ENCODE assay signal across 13 cellular contexts in genomic region chr14:22566845-22567244, GRCh38. TPM values are rescaled to one million over a fixed set of nuclear protein-coding genes. Genes with fewer than 3 reads are reported as not detected.
DNase-seq lines count a peak whose midpoint lies in the region; ATAC-seq and TF ChIP-seq lines count a peak whose summit lies in the region.
"Had no signal": no experiment of that assay in that cellular context is flagged by ENCODE, and none has a peak within 500 bp of the region (broad histone marks: within the 10 kb centered on the region; RNA-seq: fewer than 3 reads in every experiment).

No MANE protein-coding gene starts in this region.

- no peak overlapping the region for H3K4me2 ChIP-seq in GM23248 (ENCODE audit: unreplicated experiment)
- H3K4me2 ChIP-seq: SK-N-SH had no signal

- in situ Hi-C loops in GM23248 (cut with MboI), result loop anchor here (10.0 kb wide), 1 partner anchor 288 kb away; no protein-coding TSS in a partner anchor

- no peak for DNase-seq in activated CD4-positive, alpha-beta T cell treated with anti-CD3 and anti-CD28 coated beads, Interleukin-2, amount 10 ng/mL, durations not matched to agents 7 days and 5 days
- no peak for DNase-seq in activated CD4-positive, alpha-beta T cell treated with anti-CD3 and anti-CD28 coated beads for 48 hours
- DNase-seq in WERI-Rb-1, result no peak
- DNase-seq in kidney tubule cell (ENCODE audit: low spot score), result peak; percentile 37
- DNase-seq in GM23248, result no peak
- DNase-seq in tibial nerve (ENCODE audit: low spot score in 2 of 2), result no peak
- DNase-seq: anterior cingulate cortex, foreskin melanocyte, NCI-H2081 treated with DMSO at 0.1 percent for 48 hours, SK-N-SH, trophoblast cell had no signal

- 0 out of 2 replicates have a peak, but pooled peaks cover 5% of the 10 kb centered on the region for H4K20me1 ChIP-seq in GM23248 (ENCODE audit: insufficient read depth)

- CTCF ChIA-PET in activated CD4-positive, alpha-beta T cell treated with anti-CD3 and anti-CD28 coated beads, Interleukin-2, amount 10 ng/mL, durations not matched to agents 7 days and 5 days (lab: Charles Lee), result interaction anchor here (1.0 to 12.8 kb wide), 7 partner anchors 7 to 649 kb away, joined by 3 to 335 read pairs (median 3); no protein-coding TSS in a partner anchor

- peaks cover 73% of the 10 kb centered on the region for H3K36me3 Mint-ChIP-seq in activated CD4-positive, alpha-beta T cell treated with anti-CD3 and anti-CD28 coated beads, Interleukin-2, amount 10 ng/mL, durations not matched to agents 7 days and 5 days (ENCODE audit: low read depth)
- peaks cover 54% of the 10 kb centered on the region for H3K36me3 Mint-ChIP-seq in stimulated activated naive CD8-positive, alpha-beta T cell treated with anti-CD3 and anti-CD28 coated beads, Interleukin-15, Interleukin-2, amounts not matched to agents 100 ng/mL and 50 ng/mL, for 24 hours (ENCODE audit: low read depth)

- no peak for TF ChIP-seq EP300 in tibial nerve (IDR thresholded peaks at IDR 0.05)

- POLR2A ChIA-PET in activated CD4-positive, alpha-beta T cell treated with anti-CD3 and anti-CD28 coated beads, Interleukin-2, amount 10 ng/mL, durations not matched to agents 7 days and 5 days (lab: Charles Lee), result interaction anchor here (0.6 to 1.8 kb wide), 6 partner anchors 9 to 727 kb away, joined by 3 to 8 read pairs (median 3); no protein-coding TSS in a partner anchor

- H3K36me3 ChIP-seq in WERI-Rb-1, result peaks cover 18% of the 10 kb centered on the region
- peaks cover 24% of the 10 kb centered on the region for H3K36me3 ChIP-seq in GM23248 (ENCODE audit: low read depth)
- peaks cover 0 to 19% (median 3%) of the 10 kb centered on the region in 3 donors for H3K36me3 ChIP-seq in tibial nerve

- no peaks in the 10 kb centered on the region for H3K27me3 ChIP-seq in WERI-Rb-1 (ENCODE audit: insufficient read depth, low read depth, severe bottlenecking)
- no peaks in the 10 kb centered on the region for H3K27me3 ChIP-seq in GM23248 (replicated peaks; ENCODE audit: insufficient read depth)
- no peaks in the 10 kb centered on the region for H3K27me3 ChIP-seq in tibial nerve

- H3K9me3 Mint-ChIP-seq in activated CD4-positive, alpha-beta T cell treated with anti-CD3 and anti-CD28 coated beads, Interleukin-2, amount 10 ng/mL, durations not matched to agents 7 days and 5 days, result no peaks in the 10 kb centered on the region
- no peaks in the 10 kb centered on the region for H3K9me3 Mint-ChIP-seq in stimulated activated naive CD8-positive, alpha-beta T cell treated with anti-CD3 and anti-CD28 coated beads, Interleukin-15, Interleukin-2, amounts not matched to agents 100 ng/mL and 50 ng/mL, for 24 hours

- peaks cover 78% of the 10 kb centered on the region for H3K79me2 ChIP-seq in GM23248 (ENCODE audit: insufficient read depth)

- H3K27ac Mint-ChIP-seq in activated CD4-positive, alpha-beta T cell treated with anti-CD3 and anti-CD28 coated beads, Interleukin-2, amount 10 ng/mL, durations not matched to agents 7 days and 5 days, result peak overlapping the region; percentile 95
- H3K27ac Mint-ChIP-seq in stimulated activated naive CD8-positive, alpha-beta T cell treated with anti-CD3 and anti-CD28 coated beads, Interleukin-15, Interleukin-2, amounts not matched to agents 100 ng/mL and 50 ng/mL, for 24 hours, result peak overlapping the region; percentile 97

- 96 to 97% methylated on average over 2 of the region's 2 CpGs for WGBS in GM23248 (ENCODE audit: low coverage in 1 of 2, low lambda C conversion rate in 2 of 2, missing lambda C conversion rate in 2 of 2), 2 experiments
- 81 to 88% methylated on average over 2 of the region's 2 CpGs for WGBS in tibial nerve, 2 donors

- peak overlapping the region; percentile 57 for H3K4me3 Mint-ChIP-seq in activated CD4-positive, alpha-beta T cell treated with anti-CD3 and anti-CD28 coated beads, Interleukin-2, amount 10 ng/mL, durations not matched to agents 7 days and 5 days
- peak overlapping the region; percentile 55 for H3K4me3 Mint-ChIP-seq in stimulated activated naive CD8-positive, alpha-beta T cell treated with anti-CD3 and anti-CD28 coated beads, Interleukin-15, Interleukin-2, amounts not matched to agents 100 ng/mL and 50 ng/mL, for 24 hours

- H3K4me1 ChIP-seq in GM23248 (ENCODE audit: insufficient read depth) (peaks cover 17% of the 10 kb centered on the region), tibial nerve (peaks cover 0 to 43% (median 11%) of the 10 kb centered on the region in 4 donors)

- H3K4me1 Mint-ChIP-seq in activated CD4-positive, alpha-beta T cell treated with anti-CD3 and anti-CD28 coated beads, Interleukin-2, amount 10 ng/mL, durations not matched to agents 7 days and 5 days, result peaks cover 82% of the 10 kb centered on the region
- peaks cover 90% of the 10 kb centered on the region for H3K4me1 Mint-ChIP-seq in stimulated activated naive CD8-positive, alpha-beta T cell treated with anti-CD3 and anti-CD28 coated beads, Interleukin-15, Interleukin-2, amounts not matched to agents 100 ng/mL and 50 ng/mL, for 24 hours (ENCODE audit: low read depth)

- H2AFZ ChIP-seq in GM23248, result no peak overlapping the region

- no peaks in the 10 kb centered on the region for H3K27me3 Mint-ChIP-seq in activated CD4-positive, alpha-beta T cell treated with anti-CD3 and anti-CD28 coated beads, Interleukin-2, amount 10 ng/mL, durations not matched to agents 7 days and 5 days
- H3K27me3 Mint-ChIP-seq in stimulated activated naive CD8-positive, alpha-beta T cell treated with anti-CD3 and anti-CD28 coated beads, Interleukin-15, Interleukin-2, amounts not matched to agents 100 ng/mL and 50 ng/mL, for 24 hours, result no peaks in the 10 kb centered on the region

- no peak for ATAC-seq in HG02798 (IDR thresholded peaks at IDR 0.05; ENCODE audit: poor library complexity, unreplicated experiment)

- H3K27ac ChIP-seq in WERI-Rb-1 (peak overlapping the region; percentile 74), GM23248 (no peak overlapping the region), tibial nerve (peak overlapping the region in 1 of 4 donors; percentile 72)

- peaks cover 6% of the 10 kb centered on the region for H3F3A ChIP-seq in GM23248 (ENCODE audit: insufficient read depth)

- TF ChIP-seq POLR2A in tibial nerve (IDR thresholded peaks at IDR 0.05), result no peak

- H3K9me3 ChIP-seq in WERI-Rb-1 (ENCODE audit: severe bottlenecking), result no peaks in the 10 kb centered on the region
- H3K9me3 ChIP-seq in GM23248 (ENCODE audit: low read depth), result no peaks in the 10 kb centered on the region
- no peaks in the 10 kb centered on the region for H3K9me3 ChIP-seq in tibial nerve
- H3K9me3 ChIP-seq: SK-N-SH had no signal

- no peak overlapping the region for H3K9ac ChIP-seq in GM23248
- H3K9ac ChIP-seq: SK-N-SH had no signal

- no peak for TF ChIP-seq CTCF in WERI-Rb-1 (IDR thresholded peaks at IDR 0.05; ENCODE audit: low read depth, low read length)
- TF ChIP-seq CTCF in tibial nerve (IDR thresholded peaks at IDR 0.05), result no peak

- no peaks in the 10 kb centered on the region for H3K9me2 ChIP-seq in GM23248 (ENCODE audit: insufficient read depth)
- H3K9me2 ChIP-seq: SK-N-SH had no signal

- H3K4me3 ChIP-seq in WERI-Rb-1 (ENCODE audit: low read depth, low read length) (peak overlapping the region; percentile 29; the same call in 1 of the 2 replicates), GM23248 (no peak overlapping the region), tibial nerve (no peak overlapping the region)

RNA-seq across cellular contexts. Expression of gene DAD1, which starts 22.2 kb away (rescaled TPM):
- total RNA-seq in activated CD4-positive, alpha-beta T cell treated with anti-CD3 and anti-CD28 coated beads, Interleukin-2, amount 10 ng/mL, durations not matched to agents 7 days and 5 days, result 100 to 1,000 TPM; 169 to 233 TPM
- total RNA-seq in GM23248 (2014; rRNA removed; shearing (Covaris generic)), result 369 and 375 TPM in 2 replicates
- 637 and 653 TPM in 2 replicates for polyA plus RNA-seq in GM23248 (2016; fragmentation: Nextera tagmentation; extraction: Ambion mirVana)
- total RNA-seq in tibial nerve, result 100 to 1,000 TPM; 128 to 254 (median 198) TPM

RNA-seq across cellular contexts. Expression of gene ABHD4, which starts 31.3 kb away (rescaled TPM):
- 10 to 100 TPM in 1 of 2 experiments, 1 to 10 TPM in 1; 8.3 to 10.4 TPM for total RNA-seq in activated CD4-positive, alpha-beta T cell treated with anti-CD3 and anti-CD28 coated beads, Interleukin-2, amount 10 ng/mL, durations not matched to agents 7 days and 5 days
- total RNA-seq in GM23248 (2014; rRNA removed; shearing (Covaris generic)), result 15.2 and 16.8 TPM in 2 replicates
- polyA plus RNA-seq in GM23248 (2016; fragmentation: Nextera tagmentation; extraction: Ambion mirVana), result 26.5 and 27.8 TPM in 2 replicates
- 10 to 100 TPM; 16.1 to 42.4 (median 31.9) TPM for total RNA-seq in tibial nerve
